ENCODE assay signal across 8 cellular contexts in the genomic region with DNA sequence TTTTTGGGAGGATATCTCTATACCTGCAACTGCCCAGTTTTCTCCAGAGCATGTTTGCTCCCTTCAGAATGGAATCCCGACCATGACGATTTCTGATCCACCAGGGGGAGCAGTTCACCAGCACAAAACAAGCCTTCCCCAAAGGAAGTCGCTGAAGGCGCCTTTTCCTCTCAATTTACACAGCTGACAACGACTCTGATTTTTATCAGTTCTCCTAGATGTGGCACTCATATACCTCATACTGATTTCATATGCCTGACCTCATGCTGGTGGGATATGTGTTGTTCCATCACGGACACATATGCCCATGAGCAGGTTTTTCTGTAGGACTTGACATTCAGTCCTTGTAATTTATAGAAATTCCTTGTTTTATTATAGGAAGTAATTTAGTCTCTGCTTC.
DNase-seq lines count a peak whose midpoint lies in the region; ATAC-seq and TF ChIP-seq lines count a peak whose summit lies in the region.

No MANE protein-coding gene starts in this region.

- 11 to 14% (median 11%) methylated on average over 6 of the region's 6 CpGs for WGBS in psoas muscle, 3 donors

- peak; percentile 86 for ATAC-seq in GM19395 (IDR thresholded peaks at IDR 0.05; ENCODE audit: unreplicated experiment)
- ATAC-seq in psoas muscle = peak; percentile 52 to 82 (median 56)
- no peak for ATAC-seq in GM19324 (IDR thresholded peaks at IDR 0.05; ENCODE audit: low FRiP score, unreplicated experiment)

- intact Hi-C loops in psoas muscle (cut with DNase I) = loop anchor here in 1 of 2 donors (2.0 kb wide), 1 partner anchor 1085 kb away; no protein-coding TSS in a partner anchor

- H3K9me3 ChIP-seq in cardiac muscle cell (ENCODE audit: low read depth) = no peaks in the 10 kb centered on the region
- H3K9me3 ChIP-seq in psoas muscle = no peaks in the 10 kb centered on the region

- no peak overlapping the region for H3K27ac ChIP-seq in cardiac muscle cell
- no peak overlapping the region for H3K27ac ChIP-seq in psoas muscle

- no peaks in the 10 kb centered on the region for H3K27me3 ChIP-seq in cardiac muscle cell
- peaks cover 0 to 4% (median 0%) of the 10 kb centered on the region in 3 donors for H3K27me3 ChIP-seq in psoas muscle (ENCODE audit: insufficient read depth in 3 of 3, low read length in 2 of 3)

- peaks cover 10% of the 10 kb centered on the region for H3K4me1 ChIP-seq in cardiac muscle cell (ENCODE audit: low read depth)
- H3K4me1 ChIP-seq in psoas muscle = no peaks in the 10 kb centered on the region

- H3K36me3 ChIP-seq in cardiac muscle cell = no peaks in the 10 kb centered on the region
- H3K36me3 ChIP-seq in psoas muscle (ENCODE audit: insufficient read depth in 1 of 2, low read depth in 1 of 2) = no peaks in the 10 kb centered on the region

- H3K4me3 ChIP-seq in cardiac muscle cell = no peak overlapping the region
- H3K4me3 ChIP-seq in psoas muscle = no peak overlapping the region

- DNase-seq in C1 segment of cervical spinal cord (lab: John Stamatoyannopoulos, UW) = peak in 11 of 14 donors; percentile 1 to 36 (median 10)
- peak; percentile 77 for DNase-seq in LHCN-M2 (ENCODE audit: low read depth)
- DNase-seq in SHP77 (lab: John Stamatoyannopoulos, UW) = peak; percentile 61 to 63
- DNase-seq in activated naive CD4-positive, alpha-beta T cell treated with anti-CD3 and anti-CD28 coated beads, Interleukin-2, amount 50 U/mL, for 16 hours = peak; percentile 43
- peak; percentile 73 to 89 for DNase-seq in cardiac muscle cell (ENCODE audit: low read depth in 1 of 2, low spot score in 1 of 2)
- peak; percentile 31 to 57 for DNase-seq in psoas muscle

- peak; percentile 78 for TF ChIP-seq CTCF in cardiac muscle cell (IDR thresholded peaks at IDR 0.05; ENCODE audit: low read depth, low read length)
- peak; percentile 78 for TF ChIP-seq CTCF in psoas muscle (IDR thresholded peaks at IDR 0.05)

Comparison
In these comparisons a context has a peak if more than half of its experiments do, and no peak if none do; other contexts are left out.
1. DNase-seq: peak in every context shown above with its lines; median percentile 81 in cardiac muscle cell; 77 in LHCN-M2; 62 in SHP77; 44 in psoas muscle; 43 in activated naive CD4-positive, alpha-beta T cell treated with anti-CD3 and anti-CD28 coated beads, Interleukin-2, amount 50 U/mL, for 16 hours; 10 in C1 segment of cervical spinal cord.